In the genomic region with DNA sequence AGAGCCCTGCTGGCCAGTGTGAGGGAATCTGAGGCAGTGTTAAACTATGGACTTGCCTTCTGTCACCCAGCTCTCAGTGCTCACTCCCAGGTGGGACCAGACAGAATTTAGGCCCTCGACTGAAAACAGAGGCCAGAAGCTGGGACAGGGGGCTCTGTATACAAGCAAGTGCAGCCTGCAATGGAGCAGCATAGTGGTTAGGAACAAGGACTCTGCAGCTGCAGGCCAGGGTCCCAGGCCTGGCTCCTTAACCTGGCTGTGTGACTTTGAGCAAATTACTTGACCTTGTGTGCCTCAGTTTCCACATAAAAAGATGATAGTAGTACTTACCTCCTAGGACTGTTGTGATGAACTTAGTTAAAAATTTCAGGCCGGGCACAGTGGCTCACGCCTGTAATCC, we compare ENCODE assay signal across 17 cellular contexts. TPM values are rescaled to one million over a fixed set of nuclear protein-coding genes. Genes with fewer than 3 reads are reported as not detected.
A peak's percentile ranks its signal among the peaks of the same experiment; 100 is the strongest.
DNase-seq lines count a peak whose midpoint lies in the region; ATAC-seq and TF ChIP-seq lines count a peak whose summit lies in the region.
"Had no signal": no experiment of that assay in that cellular context is flagged by ENCODE, and none has a peak within 500 bp of the region (broad histone marks: within the 10 kb centered on the region; RNA-seq: fewer than 3 reads in every experiment).

No MANE protein-coding gene starts in this region.

- no peaks in the 10 kb centered on the region for H3K9me3 Mint-ChIP-seq in activated CD8-positive, alpha-beta memory T cell treated with anti-CD3 and anti-CD28 coated beads, Interleukin-2, amount 10 ng/mL, durations not matched to agents 7 days and 5 days (ENCODE audit: low read depth)
- H3K9me3 Mint-ChIP-seq in IgD-negative memory B cell, result no peaks in the 10 kb centered on the region
- H3K9me3 Mint-ChIP-seq in activated naive CD8-positive, alpha-beta T cell treated with anti-CD3 and anti-CD28 coated beads for 36 hours, result no peaks in the 10 kb centered on the region
- no peaks in the 10 kb centered on the region for H3K9me3 Mint-ChIP-seq in osteocyte (ENCODE audit: unreplicated experiment)
- H3K9me3 Mint-ChIP-seq: nephron progenitor cell had no signal

- H3K27ac Mint-ChIP-seq in activated CD8-positive, alpha-beta memory T cell treated with anti-CD3 and anti-CD28 coated beads, Interleukin-2, amount 10 ng/mL, durations not matched to agents 7 days and 5 days, result peak overlapping the region; percentile 99
- H3K27ac Mint-ChIP-seq in IgD-negative memory B cell, result peak overlapping the region; percentile 23 to 84 (median 58)
- H3K27ac Mint-ChIP-seq in activated naive CD8-positive, alpha-beta T cell treated with anti-CD3 and anti-CD28 coated beads for 36 hours, result peak overlapping the region; percentile 100
- H3K27ac Mint-ChIP-seq in osteocyte (ENCODE audit: unreplicated experiment), result no peak overlapping the region

- CTCF ChIA-PET in activated CD8-positive, alpha-beta memory T cell treated with anti-CD3 and anti-CD28 coated beads, Interleukin-2, amount 10 ng/mL, durations not matched to agents 7 days and 5 days (lab: Charles Lee), result interaction anchor here (2.9 to 3.3 kb wide), 2 partner anchors 34 to 36 kb away, joined by 21 to 24 read pairs; no protein-coding TSS in a partner anchor
- CTCF ChIA-PET in PC-9 (lab: Charles Lee), result no interaction called here

- no peaks in the 10 kb centered on the region for H3K36me3 ChIP-seq in PC-9 (ENCODE audit: low read depth)
- no peaks in the 10 kb centered on the region for H3K36me3 ChIP-seq in right lobe of liver
- H3K36me3 ChIP-seq: adrenal gland, stomach had no signal

- WGBS in right lobe of liver (ENCODE audit: insufficient coverage, low coverage, low lambda C conversion rate, missing lambda C conversion rate), result 89% methylated on average over 3 of the region's 3 CpGs

- no peak overlapping the region for H3K4me3 ChIP-seq in PC-9
- no peak overlapping the region for H3K4me3 ChIP-seq in right lobe of liver
- H3K4me3 ChIP-seq: adrenal gland, stomach had no signal

- peaks cover 14% of the 10 kb centered on the region; the same call in 1 of the 2 replicates for H3K4me1 ChIP-seq in PC-9 (replicated peaks; ENCODE audit: insufficient read depth)
- H3K4me1 ChIP-seq in right lobe of liver, result no peaks in the 10 kb centered on the region

- no peaks in the 10 kb centered on the region for H3K27me3 Mint-ChIP-seq in activated CD8-positive, alpha-beta memory T cell treated with anti-CD3 and anti-CD28 coated beads, Interleukin-2, amount 10 ng/mL, durations not matched to agents 7 days and 5 days
- no peaks in the 10 kb centered on the region for H3K27me3 Mint-ChIP-seq in IgD-negative memory B cell
- H3K27me3 Mint-ChIP-seq in activated naive CD8-positive, alpha-beta T cell treated with anti-CD3 and anti-CD28 coated beads for 36 hours, result no peaks in the 10 kb centered on the region
- H3K27me3 Mint-ChIP-seq in osteocyte (ENCODE audit: unreplicated experiment), result no peaks in the 10 kb centered on the region

- intact Hi-C loops in PC-9 (cut with micrococcal nuclease; ENCODE audit: unreplicated experiment), result no loop called here
- intact Hi-C loops in right lobe of liver (cut with DNase I), result no loop called here

- DNase-seq in activated CD8-positive, alpha-beta memory T cell treated with anti-CD3 and anti-CD28 coated beads, Interleukin-2, amount 10 ng/mL, durations not matched to agents 7 days and 5 days, result no peak
- no peak for DNase-seq in activated CD8-positive, alpha-beta memory T cell treated with anti-CD3 and anti-CD28 coated beads, Interleukin-2, amount 50 U/mL, for 48 hours
- DNase-seq in activated naive CD8-positive, alpha-beta T cell treated with anti-CD3 and anti-CD28 coated beads for 36 hours, result no peak
- DNase-seq in osteocyte (ENCODE audit: extremely low spot score, unreplicated experiment) (peak; percentile 63), PC-9 (no peak), right lobe of liver (no peak), NCI-H1092 treated with DMSO at 0.1 percent for 48 hours (lab: John Stamatoyannopoulos, UW) (no peak)
- DNase-seq: mammary epithelial cell, NCI-H1417 treated with DMSO at 0.1 percent for 48 hours, NCI-H2171 treated with DMSO at 0.1 percent for 48 hours, NCI-H82, nephron progenitor cell had no signal

- no peak for ATAC-seq in activated CD8-positive, alpha-beta memory T cell treated with anti-CD3 and anti-CD28 coated beads, Interleukin-2, amount 10 ng/mL, durations not matched to agents 7 days and 5 days
- no peak for ATAC-seq in right lobe of liver

- H3K4me1 Mint-ChIP-seq in activated CD8-positive, alpha-beta memory T cell treated with anti-CD3 and anti-CD28 coated beads, Interleukin-2, amount 10 ng/mL, durations not matched to agents 7 days and 5 days, result peaks cover 88% of the 10 kb centered on the region
- H3K4me1 Mint-ChIP-seq in IgD-negative memory B cell (peaks cover 58 to 71% (median 63%) of the 10 kb centered on the region in 3 donors), osteocyte (ENCODE audit: unreplicated experiment) (peaks cover 29% of the 10 kb centered on the region)
- H3K4me1 Mint-ChIP-seq in activated naive CD8-positive, alpha-beta T cell treated with anti-CD3 and anti-CD28 coated beads for 36 hours, result peaks cover 88% of the 10 kb centered on the region

- H3K27me3 ChIP-seq in PC-9 (ENCODE audit: insufficient read depth, low read depth) (no peaks in the 10 kb centered on the region), right lobe of liver (no peaks in the 10 kb centered on the region)
- H3K27me3 ChIP-seq: adrenal gland, stomach had no signal

- H3K9me3 ChIP-seq in PC-9 (ENCODE audit: insufficient read depth, low read depth) (no peaks in the 10 kb centered on the region), right lobe of liver (no peaks in the 10 kb centered on the region)
- H3K9me3 ChIP-seq: adrenal gland, stomach had no signal

- no peaks in the 10 kb centered on the region for H3F3A ChIP-seq in PC-9 (ENCODE audit: insufficient read depth, low read depth)

- BruUV-seq in PC-9 (replicated peaks; lab: Mats Ljungman, UMichigan), result no TSS peak

- H3K79me2 ChIP-seq in PC-9 (ENCODE audit: low read depth), result peaks cover 13% of the 10 kb centered on the region

- no peaks in the 10 kb centered on the region for H4K20me1 ChIP-seq in PC-9 (ENCODE audit: insufficient read depth)

- no peak for TF ChIP-seq POLR2A in right lobe of liver (IDR thresholded peaks at IDR 0.05)

- TF ChIP-seq CTCF in osteocyte (IDR thresholded peaks at IDR 0.05) (no peak), PC-9 (conservative IDR thresholded peaks at IDR 0.05) (no peak), right lobe of liver (IDR thresholded peaks at IDR 0.05) (no peak)

- H3K36me3 Mint-ChIP-seq in activated CD8-positive, alpha-beta memory T cell treated with anti-CD3 and anti-CD28 coated beads, Interleukin-2, amount 10 ng/mL, durations not matched to agents 7 days and 5 days, result peaks cover 4% of the 10 kb centered on the region
- H3K36me3 Mint-ChIP-seq in IgD-negative memory B cell (no peaks in the 10 kb centered on the region), osteocyte (ENCODE audit: unreplicated experiment) (no peaks in the 10 kb centered on the region)
- peaks cover 26% of the 10 kb centered on the region for H3K36me3 Mint-ChIP-seq in activated naive CD8-positive, alpha-beta T cell treated with anti-CD3 and anti-CD28 coated beads for 36 hours

- POLR2A ChIA-PET in PC-9 (lab: Charles Lee; ENCODE audit: unreplicated experiment), result interaction anchor here (0.6 kb wide), 1 partner anchor 9 kb away, joined by 3 read pairs; no protein-coding TSS in a partner anchor

- no peak overlapping the region for H3K4me3 Mint-ChIP-seq in activated CD8-positive, alpha-beta memory T cell treated with anti-CD3 and anti-CD28 coated beads, Interleukin-2, amount 10 ng/mL, durations not matched to agents 7 days and 5 days
- H3K4me3 Mint-ChIP-seq in IgD-negative memory B cell, result peak overlapping the region in 1 of 4 donors; percentile 10
- H3K4me3 Mint-ChIP-seq in activated naive CD8-positive, alpha-beta T cell treated with anti-CD3 and anti-CD28 coated beads for 36 hours, result peak overlapping the region; percentile 25
- H3K4me3 Mint-ChIP-seq in osteocyte (ENCODE audit: unreplicated experiment), result no peak overlapping the region
- H3K4me3 Mint-ChIP-seq: nephron progenitor cell had no signal

- H2AFZ ChIP-seq in PC-9, result no peak overlapping the region

- no peaks in the 10 kb centered on the region for H3K9me2 ChIP-seq in PC-9 (ENCODE audit: insufficient read depth)

- H3K27ac ChIP-seq in PC-9, result no peak overlapping the region
- no peak overlapping the region for H3K27ac ChIP-seq in right lobe of liver
- H3K27ac ChIP-seq: adrenal gland, VCaP had no signal

- no peak overlapping the region for H3K4me2 ChIP-seq in PC-9

RNA-seq across cellular contexts. Expression of gene CMTM7, which starts 39.8 kb away (rescaled TPM):
- total RNA-seq in activated CD8-positive, alpha-beta memory T cell treated with anti-CD3 and anti-CD28 coated beads, Interleukin-2, amount 10 ng/mL, durations not matched to agents 7 days and 5 days, result 10 to 100 TPM; 42.6 to 49.8 TPM
- polyA plus RNA-seq in IgD-negative memory B cell, result 141 TPM
- 10 to 100 TPM; 39.2 to 39.8 TPM for total RNA-seq in activated naive CD8-positive, alpha-beta T cell treated with anti-CD3 and anti-CD28 coated beads for 36 hours
- total RNA-seq in osteocyte (14.7 and 17.8 TPM in 2 replicates), PC-9 (2021) (37.1 and 51.6 TPM in 2 replicates), right lobe of liver (1 to 10 TPM; 2.7 to 9.8 (median 5.0) TPM)
- total RNA-seq: A673 had no signal
